33 cellular contexts compared by ENCODE assay signal in genomic region chr5:116372931-116373597, GRCh38.
DNase-seq lines count a peak whose midpoint lies in the region; ATAC-seq and TF ChIP-seq lines count a peak whose summit lies in the region.
"Had no signal": no experiment of that assay in that cellular context is flagged by ENCODE, and none has a peak within 500 bp of the region (broad histone marks: within the 10 kb centered on the region; RNA-seq: fewer than 3 reads in every experiment).

No MANE protein-coding gene starts in this region.

- H3K36me3 Mint-ChIP-seq in MCF 10A (ENCODE audit: insufficient read depth, unreplicated experiment) = no peaks in the 10 kb centered on the region
- H3K36me3 Mint-ChIP-seq: mesothelial cell of epicardium had no signal

- H3K4me3 ChIP-seq in BLaER1 treated with 17β-estradiol and CSF1 and Interleukin-3, amounts not matched to agents 10 nM and 100 nM = 0 out of 20 replicates have a peak overlapping the region, but pooled peaks of 1 of the 10 experiments have one; percentile 3
- H3K4me3 ChIP-seq in esophagus (ENCODE audit: low read depth in 1 of 2, low read length in 2 of 2) = no peak overlapping the region
- H3K4me3 ChIP-seq: A549, ascending aorta, cardiac muscle cell, colonic mucosa, GM23338, left lung, suprapubic skin had no signal

- H3K4me1 ChIP-seq in BLaER1 treated with 17β-estradiol and CSF1 and Interleukin-3, amounts not matched to agents 10 nM and 100 nM = peaks cover 29 to 52% (median 33%) of the 10 kb centered on the region in 10 experiments
- peaks cover 5 to 7% of the 10 kb centered on the region in 2 donors for H3K4me1 ChIP-seq in esophagus (ENCODE audit: control insufficient read depth in 2 of 2, insufficient read depth in 2 of 2, low read length in 1 of 2)
- H3K4me1 ChIP-seq: A549, ascending aorta, colonic mucosa, suprapubic skin had no signal

- POLR2A ChIA-PET in MCF 10A (lab: Yijun Ruan, JAX) = interaction anchor here (0.6 kb wide), 2 partner anchors 669 to 1852 kb away, joined by 3 read pairs; no protein-coding TSS in a partner anchor

- peak overlapping the region in 8 of 11 experiments; percentile 62 to 87 (median 72); a peak in 16 of 22 replicates for H3K4me2 ChIP-seq in BLaER1 treated with 17β-estradiol and CSF1 and Interleukin-3, amounts not matched to agents 10 nM and 100 nM
- H3K4me2 ChIP-seq: A549, GM23338, KMS-11 had no signal

- no peak overlapping the region for H3K4me3 Mint-ChIP-seq in MCF 10A (ENCODE audit: unreplicated experiment)
- H3K4me3 Mint-ChIP-seq: activated T-cell treated with anti-CD3 and anti-CD28 coated beads, Interleukin-2, amount 50 U/mL, for 72 hours; CD4-positive, alpha-beta memory T cell; GM23338; mesothelial cell of epicardium; naive B cell; stimulated activated memory B cell treated with anti-CD40 and anti-IgM and Interleukin-4, amounts not matched to agents 10 μg/mL and 1 μg/mL and 100 μg/mL, for 72 hours; WTC11 had no signal

- no peak overlapping the region for H3K27ac Mint-ChIP-seq in MCF 10A (ENCODE audit: low read depth, unreplicated experiment)
- H3K27ac Mint-ChIP-seq: activated T-cell treated with anti-CD3 and anti-CD28 coated beads, Interleukin-2, amount 50 U/mL, for 72 hours; GM23338; mesothelial cell of epicardium; stimulated activated memory B cell treated with anti-CD40 and anti-IgM and Interleukin-4, amounts not matched to agents 10 μg/mL and 1 μg/mL and 100 μg/mL, for 72 hours; WTC11 had no signal

- DNase-seq in renal cortical epithelial cell (ENCODE audit: low read depth) = peak; percentile 54
- no peak for DNase-seq in NCI-H82 treated with DMSO at 0.1 percent for 48 hours (lab: John Stamatoyannopoulos, UW; ENCODE audit: unreplicated experiment)
- no peak for DNase-seq in MCF 10A (ENCODE audit: unreplicated experiment)
- DNase-seq: activated T-cell treated with anti-CD3 and anti-CD28 coated beads, Interleukin-2, amount 50 U/mL, for 72 hours; CD4-positive, alpha-beta memory T cell; colonic mucosa; DMS 273 treated with DMSO at 0.1 percent for 48 hours; effector CD4-positive, alpha-beta T cell; EL; left lung; MM.1S; naive B cell; NCI-H1930; NCI-H2171 treated with DMSO at 0.1 percent for 48 hours; NCI-H510A; nucleus accumbens; stimulated activated CD4-positive, alpha-beta T cell treated with anti-CD3 and anti-CD28 coated beads, Interleukin-15, amount 100 ng/mL, for 24 hours; T-helper 1 cell had no signal

- peaks cover 10% of the 10 kb centered on the region for H3K4me1 Mint-ChIP-seq in MCF 10A (ENCODE audit: insufficient read depth, unreplicated experiment)
- H3K4me1 Mint-ChIP-seq: stimulated activated memory B cell treated with anti-CD40 and anti-IgM and Interleukin-4, amounts not matched to agents 10 μg/mL and 1 μg/mL and 100 μg/mL, for 72 hours had no signal

- no peak for TF ChIP-seq CTCF in MCF 10A (IDR thresholded peaks at IDR 0.05; ENCODE audit: unreplicated experiment)

- peak; percentile 36 for ATAC-seq in GM18907 (IDR thresholded peaks at IDR 0.05; ENCODE audit: unreplicated experiment)
- no peak for ATAC-seq in HG03025 (IDR thresholded peaks at IDR 0.05; ENCODE audit: low FRiP score, unreplicated experiment)
- ATAC-seq in HG03571 (IDR thresholded peaks at IDR 0.05; ENCODE audit: unreplicated experiment) = no peak
- ATAC-seq: A549; activated T-cell treated with anti-CD3 and anti-CD28 coated beads, Interleukin-2, amount 50 U/mL, for 72 hours; GM23338; left lung; stimulated activated memory B cell treated with anti-CD40 and anti-IgM and Interleukin-4, amounts not matched to agents 10 μg/mL and 1 μg/mL and 100 μg/mL, for 72 hours; WTC11 had no signal

- peaks cover 0 to 8% (median 0%) of the 10 kb centered on the region in 11 experiments; a peak in 3 of 22 replicates for H3K9me3 ChIP-seq in BLaER1 treated with 17β-estradiol and CSF1 and Interleukin-3, amounts not matched to agents 10 nM and 100 nM (replicated peaks in 1 of 11)
- H3K9me3 ChIP-seq in esophagus (ENCODE audit: control insufficient read depth in 2 of 2, insufficient read depth in 1 of 2, low read depth in 1 of 2, low read length in 1 of 2) = no peaks in the 10 kb centered on the region
- H3K9me3 ChIP-seq: A549, ascending aorta, colonic mucosa, left lung, suprapubic skin had no signal

- no TSS peak for BruUV-seq in MCF 10A (replicated peaks; lab: Mats Ljungman, UMichigan)

- H3K27ac ChIP-seq in BLaER1 treated with 17β-estradiol and CSF1 and Interleukin-3, amounts not matched to agents 10 nM and 100 nM = peak overlapping the region in 8 of 11 experiments; percentile 54 to 88 (median 78); a peak in 16 of 22 replicates
- peak overlapping the region; percentile 61 to 76 for H3K27ac ChIP-seq in esophagus (ENCODE audit: low read depth in 2 of 2, low read length in 1 of 2)
- H3K27ac ChIP-seq: A549, ascending aorta, cardiac muscle cell, colonic mucosa, epithelial cell of prostate, KMS-11, suprapubic skin had no signal

- WGBS in esophagus, 2 donors = 85 to 88% methylated on average over 1 of the region's 1 CpG

- no peaks in the 10 kb centered on the region for H3K9me3 Mint-ChIP-seq in MCF 10A (ENCODE audit: unreplicated experiment)
- H3K9me3 Mint-ChIP-seq: activated T-cell treated with anti-CD3 and anti-CD28 coated beads, Interleukin-2, amount 50 U/mL, for 72 hours; CD4-positive, alpha-beta memory T cell; GM23338; naive B cell; stimulated activated memory B cell treated with anti-CD40 and anti-IgM and Interleukin-4, amounts not matched to agents 10 μg/mL and 1 μg/mL and 100 μg/mL, for 72 hours had no signal

- CTCF ChIA-PET in MCF 10A (lab: Yijun Ruan, JAX) = no interaction called here

- H3K36me3 ChIP-seq in BLaER1 treated with 17β-estradiol and CSF1 and Interleukin-3, amounts not matched to agents 10 nM and 100 nM = peaks cover 0 to 11% (median 0%) of the 10 kb centered on the region in 11 experiments; a peak in 2 of 22 replicates
- H3K36me3 ChIP-seq in esophagus (ENCODE audit: control insufficient read depth in 2 of 2, insufficient read depth in 2 of 2, low read length in 1 of 2) = no peaks in the 10 kb centered on the region
- H3K36me3 ChIP-seq: ascending aorta, cardiac muscle cell, colonic mucosa, left lung, suprapubic skin had no signal

- H3K27me3 ChIP-seq in BLaER1 treated with 17β-estradiol and CSF1 and Interleukin-3, amounts not matched to agents 10 nM and 100 nM = no peaks in the 10 kb centered on the region
- no peaks in the 10 kb centered on the region for H3K27me3 ChIP-seq in esophagus (ENCODE audit: control insufficient read depth in 1 of 2, insufficient read depth in 2 of 2, low read length in 2 of 2)
- H3K27me3 ChIP-seq: ascending aorta, cardiac muscle cell, colonic mucosa, left lung, suprapubic skin had no signal

- intact Hi-C loops in MCF 10A (cut with micrococcal nuclease) = no loop called here

- H4K20me1 ChIP-seq in BLaER1 treated with 17β-estradiol and CSF1 and Interleukin-3, amounts not matched to agents 10 nM and 100 nM = no peaks in the 10 kb centered on the region

- H3K9ac ChIP-seq in BLaER1 treated with 17β-estradiol and CSF1 and Interleukin-3, amounts not matched to agents 10 nM and 100 nM = peak overlapping the region in 5 of 11 experiments; percentile 22 to 62 (median 43); a peak in 6 of 22 replicates
- H3K9ac ChIP-seq: KMS-11 had no signal

- H3K27me3 Mint-ChIP-seq in MCF 10A (ENCODE audit: insufficient read depth, unreplicated experiment) = no peaks in the 10 kb centered on the region
- H3K27me3 Mint-ChIP-seq: CD4-positive, alpha-beta memory T cell; naive B cell; stimulated activated memory B cell treated with anti-CD40 and anti-IgM and Interleukin-4, amounts not matched to agents 10 μg/mL and 1 μg/mL and 100 μg/mL, for 72 hours had no signal
